ENCODE assay signal across 1 cellular context in genomic region chr19:44093931-44094765, GRCh38.
TF ChIP-seq lines count a peak whose summit lies in the region.

TSS of gene ZNF224 (plus strand) at chr19:44094361. CDS start at chr19:44097874, 3,513 bp downstream.

TF ChIP-seq in K562, 482 proteins besides CTCF, POLR2A, EP300 and RAD21 (continued from another document and continues in another):
- peak in 1 of 2 experiments; percentile 22; a peak in 1 of 4 replicates for TF ChIP-seq MNT (conservative IDR thresholded peaks at IDR 0.05)
- no peak for TF ChIP-seq DEAF1 (CRISPR knock-in tag; IDR thresholded peaks at IDR 0.05)
- no peak for TF ChIP-seq PCBP2 (IDR thresholded peaks at IDR 0.05; ENCODE audit: low read depth, low read length, poor library complexity, severe bottlenecking)
- no peak for TF ChIP-seq TAF15 (IDR thresholded peaks at IDR 0.05; ENCODE audit: low read depth, low read length)
- peak; percentile 56 for TF ChIP-seq ASH1L (IDR thresholded peaks at IDR 0.05; ENCODE audit: borderline replicate concordance, low read depth, partially characterized antibody)
- TF ChIP-seq PHF20 (IDR thresholded peaks at IDR 0.05; ENCODE audit: partially characterized antibody) = peak; percentile 61
- peak; percentile 41 for TF ChIP-seq RBBP5 (IDR thresholded peaks at IDR 0.05; ENCODE audit: borderline replicate concordance, insufficient read depth, low read length, poor library complexity, severe bottlenecking)
- TF ChIP-seq MBD2 (IDR thresholded peaks at IDR 0.05; ENCODE audit: borderline replicate concordance, low read depth) = peak; percentile 85
- 0 out of 2 replicates have a peak, but pooled peaks have one; percentile 45 for TF ChIP-seq E2F3 (CRISPR knock-in tag; IDR thresholded peaks at IDR 0.05)
- TF ChIP-seq RREB1 (CRISPR knock-in tag; IDR thresholded peaks at IDR 0.05) = no peak
- peak; percentile 85 for TF ChIP-seq SPI1 (IDR thresholded peaks at IDR 0.05; ENCODE audit: borderline replicate concordance, low read depth, low read length)
- TF ChIP-seq KDM5B (IDR thresholded peaks at IDR 0.05; ENCODE audit: insufficient replicate concordance, low read depth, low read length) = peak; percentile 55
- 0 out of 2 replicates have a peak, but pooled peaks have one; percentile 56 for TF ChIP-seq CBX5 (IDR thresholded peaks at IDR 0.05; ENCODE audit: borderline replicate concordance, low read depth)
- TF ChIP-seq GTF2A2 (tag; IDR thresholded peaks at IDR 0.05) = no peak
- TF ChIP-seq CTCFL (IDR thresholded peaks at IDR 0.05; ENCODE audit: borderline replicate concordance, insufficient read depth, low read depth, low read length, poor library complexity, severe bottlenecking) = no peak
- peak; percentile 72 for TF ChIP-seq POLR2G (IDR thresholded peaks at IDR 0.05; ENCODE audit: low read depth, low read length)
- 0 out of 4 replicates have a peak, but pooled peaks of 1 of the 2 experiments have one; percentile 22 for TF ChIP-seq SRF (CRISPR knock-in tag; IDR thresholded peaks at IDR 0.05)
- TF ChIP-seq ZNF445 (CRISPR knock-in tag; IDR thresholded peaks at IDR 0.05; ENCODE audit: low read depth) = 0 out of 2 replicates have a peak, but pooled peaks have one; percentile 34
- TF ChIP-seq FOXJ2 (tag; IDR thresholded peaks at IDR 0.05) = 0 out of 2 replicates have a peak, but pooled peaks have one; percentile 65
- TF ChIP-seq GABPB1 (CRISPR knock-in tag; IDR thresholded peaks at IDR 0.05) = peak; percentile 90
- peak; percentile 67 for TF ChIP-seq SUPT5H (IDR thresholded peaks at IDR 0.05)
- 0 out of 2 replicates have a peak, but pooled peaks have one; percentile 23 for TF ChIP-seq TCF7 (IDR thresholded peaks at IDR 0.05; ENCODE audit: borderline replicate concordance)
- TF ChIP-seq BRF2 (IDR thresholded peaks at IDR 0.05; ENCODE audit: borderline replicate concordance, insufficient read depth, insufficient read length) = no peak
- TF ChIP-seq ZBTB17 (CRISPR knock-in tag; IDR thresholded peaks at IDR 0.05) = 0 out of 2 replicates have a peak, but pooled peaks have one; percentile 12
- peak; percentile 29; the same call in 1 of the 2 replicates for TF ChIP-seq TAF7 (tag; IDR thresholded peaks at IDR 0.05)
- TF ChIP-seq GMEB1 (CRISPR knock-in tag; IDR thresholded peaks at IDR 0.05) = peak; percentile 17; the same call in 1 of the 2 replicates
- peak in 1 of 2 experiments; percentile 96 for TF ChIP-seq AFF1 (IDR thresholded peaks at IDR 0.05; ENCODE audit: low read depth in 1 of 2, partially characterized antibody in 2 of 2)
- TF ChIP-seq NR2C1 (IDR thresholded peaks at IDR 0.05) = peak; percentile 73; the same call in 1 of the 2 replicates
- TF ChIP-seq NR2C1 (tag; IDR thresholded peaks at IDR 0.05) = peak; percentile 90
- peak; percentile 99 for TF ChIP-seq HCFC1 (IDR thresholded peaks at IDR 0.05; ENCODE audit: low read depth, low read length)
- peak; percentile 80 for TF ChIP-seq PHF8 (IDR thresholded peaks at IDR 0.05; ENCODE audit: borderline replicate concordance, low read length)
- peak; percentile 24; the same call in 1 of the 2 replicates for TF ChIP-seq BHLHE40 (IDR thresholded peaks at IDR 0.05; ENCODE audit: low read length)
- TF ChIP-seq BCLAF1 (IDR thresholded peaks at IDR 0.05; ENCODE audit: borderline replicate concordance in 1 of 2, control insufficient read depth in 1 of 2, low read depth in 2 of 2, low read length in 1 of 2) = peak in 1 of 2 experiments; percentile 83; a peak in 2 of 4 replicates
- peak; percentile 72; the same call in 1 of the 2 replicates for TF ChIP-seq CHD2 (IDR thresholded peaks at IDR 0.05; ENCODE audit: low read depth, low read length)
